8 cellular contexts compared by ENCODE assay signal in genomic region chr11:35082322-35083180, GRCh38. TPM values are rescaled to one million over a fixed set of nuclear protein-coding genes. Genes with fewer than 3 reads are reported as not detected.
A peak's percentile ranks its signal among the peaks of the same experiment; 100 is the strongest.
DNase-seq lines count a peak whose midpoint lies in the region; ATAC-seq and TF ChIP-seq lines count a peak whose summit lies in the region.

No MANE protein-coding gene starts in this region.

- peak overlapping the region; percentile 1 for H3K4me3 ChIP-seq in upper lobe of right lung

- H3K4me1 Mint-ChIP-seq in osteocyte (ENCODE audit: unreplicated experiment) = peaks cover 51% of the 10 kb centered on the region

- H3K36me3 ChIP-seq in upper lobe of right lung = no peaks in the 10 kb centered on the region

- peak overlapping the region; percentile 99 for H3K27ac Mint-ChIP-seq in osteocyte (ENCODE audit: unreplicated experiment)

- peak; percentile 72 for ATAC-seq in GM18502 (IDR thresholded peaks at IDR 0.05; ENCODE audit: poor library complexity, unreplicated experiment)
- peak; percentile 79 for ATAC-seq in HG02678 (IDR thresholded peaks at IDR 0.05; ENCODE audit: unreplicated experiment)
- peak; percentile 93 for ATAC-seq in upper lobe of right lung

- no peaks in the 10 kb centered on the region for H3K27me3 Mint-ChIP-seq in osteocyte (ENCODE audit: unreplicated experiment)

- peak overlapping the region; percentile 81 for H3K27ac ChIP-seq in upper lobe of right lung

- peaks cover 42% of the 10 kb centered on the region for H3K4me1 ChIP-seq in upper lobe of right lung

- no peak overlapping the region for H3K4me3 Mint-ChIP-seq in osteocyte (ENCODE audit: unreplicated experiment)

- intact Hi-C loops in upper lobe of right lung (cut with DNase I) = no loop called here

- TF ChIP-seq CTCF in osteocyte (IDR thresholded peaks at IDR 0.05) (no peak), upper lobe of right lung (IDR thresholded peaks at IDR 0.05) (peak; percentile 13)

- H3K9me3 Mint-ChIP-seq in osteocyte (ENCODE audit: unreplicated experiment) = no peaks in the 10 kb centered on the region

- DNase-seq in NCI-H69 (lab: John Stamatoyannopoulos, UW) (peak; percentile 22), activated T-cell treated with anti-CD3 and anti-CD28 coated beads for 24 hours (ENCODE audit: low read depth) (peak; percentile 62), fibroblast of gingiva (ENCODE audit: low read depth) (peak; percentile 63), osteocyte (ENCODE audit: extremely low spot score, unreplicated experiment) (peak; percentile 85), upper lobe of right lung (peak; percentile 88), occipital lobe (lab: John Stamatoyannopoulos, UW) (no peak)

- H3K9me3 ChIP-seq in upper lobe of right lung = no peaks in the 10 kb centered on the region

- H3K27me3 ChIP-seq in upper lobe of right lung = no peaks in the 10 kb centered on the region

- H3K36me3 Mint-ChIP-seq in osteocyte (ENCODE audit: unreplicated experiment) = no peaks in the 10 kb centered on the region

RNA-seq across cellular contexts. Expression of gene CD44, which starts 56.4 kb away (rescaled TPM):
- 283 and 309 TPM in 2 replicates for total RNA-seq in osteocyte
- 548 TPM for total RNA-seq in upper lobe of right lung
- 6.2 TPM for total RNA-seq in occipital lobe

Comparison
In these comparisons a context has a peak if more than half of its experiments do, and no peak if none do; other contexts are left out.
1. RNA of gene CD44, which starts 56.4 kb away (total RNA-seq): 548 TPM in upper lobe of right lung (single experiment) and 283 to 309 TPM in osteocyte; 6.2 TPM in occipital lobe (single experiment); every median in the first group is over 10 times any median in the second.
2. Peak in every context shown above with its lines, with median percentiles within 50 percentile points of each other: ATAC-seq.